Comparison of ENCODE assay signal across 22 cellular contexts in the genomic region with DNA sequence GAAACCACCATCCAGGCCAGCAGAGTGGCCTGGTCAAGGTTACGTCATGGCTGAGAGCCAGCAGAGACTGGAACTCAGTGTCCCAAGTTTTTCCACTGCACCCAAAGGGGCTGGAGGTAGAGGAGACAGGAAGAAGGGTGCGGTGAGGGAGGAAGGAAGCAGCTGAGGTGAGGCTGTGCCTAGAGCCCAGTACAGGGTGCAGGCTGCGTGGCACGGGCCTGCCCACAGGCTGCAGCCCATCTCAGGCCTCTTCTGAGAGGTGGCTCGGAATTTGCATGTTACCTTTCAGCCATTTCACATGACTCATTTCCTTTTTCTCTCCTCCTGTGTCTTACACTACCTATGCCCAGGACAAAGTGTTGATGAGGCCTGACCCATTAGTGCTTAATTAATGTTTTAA. TPM values are rescaled to one million over a fixed set of nuclear protein-coding genes. Genes with fewer than 3 reads are reported as not detected.
A peak's percentile ranks its signal among the peaks of the same experiment; 100 is the strongest.
DNase-seq lines count a peak whose midpoint lies in the region; ATAC-seq and TF ChIP-seq lines count a peak whose summit lies in the region.
"Had no signal": no experiment of that assay in that cellular context is flagged by ENCODE, and none has a peak within 500 bp of the region (broad histone marks: within the 10 kb centered on the region; RNA-seq: fewer than 3 reads in every experiment).

No MANE protein-coding gene starts in this region.

- no peaks in the 10 kb centered on the region for H3K27me3 Mint-ChIP-seq in activated CD4-positive, alpha-beta T cell treated with anti-CD3 and anti-CD28 coated beads for 36 hours
- no peaks in the 10 kb centered on the region for H3K27me3 Mint-ChIP-seq in CD4-positive, CD25-positive, alpha-beta regulatory T cell
- no peaks in the 10 kb centered on the region for H3K27me3 Mint-ChIP-seq in T-helper 17 cell
- H3K27me3 Mint-ChIP-seq: CD8-positive, alpha-beta memory T cell had no signal

- H3K4me1 Mint-ChIP-seq in activated CD4-positive, alpha-beta T cell treated with anti-CD3 and anti-CD28 coated beads for 36 hours: peaks cover 44% of the 10 kb centered on the region
- peaks cover 3 to 59% (median 22%) of the 10 kb centered on the region in 4 donors for H3K4me1 Mint-ChIP-seq in CD4-positive, CD25-positive, alpha-beta regulatory T cell
- H3K4me1 Mint-ChIP-seq in T-helper 17 cell: peaks cover 46% of the 10 kb centered on the region

- H3K27ac Mint-ChIP-seq in activated CD4-positive, alpha-beta T cell treated with anti-CD3 and anti-CD28 coated beads for 36 hours: peak overlapping the region; percentile 3
- peak overlapping the region; percentile 14 to 69 (median 31) for H3K27ac Mint-ChIP-seq in CD4-positive, CD25-positive, alpha-beta regulatory T cell
- peak overlapping the region; percentile 66 for H3K27ac Mint-ChIP-seq in T-helper 17 cell
- H3K27ac Mint-ChIP-seq: GM23338 had no signal

- H3K9me3 Mint-ChIP-seq in activated CD4-positive, alpha-beta T cell treated with anti-CD3 and anti-CD28 coated beads for 36 hours (ENCODE audit: low read depth): peaks cover 2% of the 10 kb centered on the region
- peaks cover 0 to 2% (median 0%) of the 10 kb centered on the region in 7 donors for H3K9me3 Mint-ChIP-seq in CD4-positive, CD25-positive, alpha-beta regulatory T cell
- H3K9me3 Mint-ChIP-seq: CD8-positive, alpha-beta memory T cell; GM23338 had no signal

- H3K27ac ChIP-seq in CD4-positive, CD25-positive, alpha-beta regulatory T cell (ENCODE audit: insufficient read depth, low read length, poor library complexity, severe bottlenecking): no peak overlapping the region
- H3K27ac ChIP-seq: 22Rv1, BLaER1, SJSA1 had no signal

- no peaks in the 10 kb centered on the region for H3K36me3 Mint-ChIP-seq in activated CD4-positive, alpha-beta T cell treated with anti-CD3 and anti-CD28 coated beads for 36 hours (ENCODE audit: low read depth)
- H3K36me3 Mint-ChIP-seq in CD4-positive, CD25-positive, alpha-beta regulatory T cell: no peaks in the 10 kb centered on the region
- peaks cover 7% of the 10 kb centered on the region for H3K36me3 Mint-ChIP-seq in T-helper 17 cell (ENCODE audit: low read depth)
- H3K36me3 Mint-ChIP-seq: CD8-positive, alpha-beta memory T cell had no signal

- DNase-seq in activated CD4-positive, alpha-beta T cell treated with anti-CD3 and anti-CD28 coated beads for 36 hours: no peak
- no peak for DNase-seq in activated CD4-positive, alpha-beta T cell treated with anti-CD3 and anti-CD28 coated beads for 1 hour
- DNase-seq in CD4-positive, CD25-positive, alpha-beta regulatory T cell: no peak
- DNase-seq in T-helper 17 cell (no peak), mucosa of descending colon (no peak), NCI-H128 (lab: John Stamatoyannopoulos, UW; ENCODE audit: unreplicated experiment) (no peak)
- DNase-seq in stimulated activated naive CD4-positive, alpha-beta T cell treated with Interleukin-2 at 50 U/mL for 16 hours (lab: John Stamatoyannopoulos, UW): no peak
- DNase-seq: ACHN; CD8-positive, alpha-beta memory T cell; DMS153; GDM1; IMR-90; NCI-H1417; NCI-H187; NCI-H2107; NCI-H526 treated with DMSO at 0.1 percent for 48 hours had no signal

- no peak overlapping the region for H3K4me3 Mint-ChIP-seq in activated CD4-positive, alpha-beta T cell treated with anti-CD3 and anti-CD28 coated beads for 36 hours
- no peak overlapping the region for H3K4me3 Mint-ChIP-seq in CD4-positive, CD25-positive, alpha-beta regulatory T cell
- H3K4me3 Mint-ChIP-seq in T-helper 17 cell: peak overlapping the region; percentile 12
- H3K4me3 Mint-ChIP-seq: GM23338 had no signal

- intact Hi-C loops in activated CD4-positive, alpha-beta T cell treated with anti-CD3 and anti-CD28 coated beads for 36 hours (cut with DNase I, micrococcal nuclease): no loop called here
- intact Hi-C loops in mucosa of descending colon (cut with DNase I, micrococcal nuclease): no loop called here

- H3K9me3 ChIP-seq in CD4-positive, CD25-positive, alpha-beta regulatory T cell (ENCODE audit: control insufficient read depth in 2 of 2, low read length in 2 of 2): no peaks in the 10 kb centered on the region
- H3K9me3 ChIP-seq in T-helper 17 cell (ENCODE audit: control insufficient read depth, low read length, poor library complexity, severe bottlenecking) (no peaks in the 10 kb centered on the region), mucosa of descending colon (no peaks in the 10 kb centered on the region)
- H3K9me3 ChIP-seq: BLaER1, HAP-1, SJSA1 had no signal

- no peak for ATAC-seq in activated CD4-positive, alpha-beta T cell treated with anti-CD3 and anti-CD28 coated beads for 36 hours
- ATAC-seq in CD4-positive, CD25-positive, alpha-beta regulatory T cell (ENCODE audit: low read depth in 2 of 2): no peak
- ATAC-seq in T-helper 17 cell (no peak), mucosa of descending colon (peak; percentile 13), HG03135 (IDR thresholded peaks at IDR 0.05; ENCODE audit: unreplicated experiment) (no peak)
- ATAC-seq: GM23338 had no signal

- no peaks in the 10 kb centered on the region for H3K36me3 ChIP-seq in CD4-positive, CD25-positive, alpha-beta regulatory T cell (ENCODE audit: control insufficient read depth, insufficient read depth, low read length)
- H3K36me3 ChIP-seq in mucosa of descending colon (ENCODE audit: low read depth): no peaks in the 10 kb centered on the region
- H3K36me3 ChIP-seq: BLaER1, HAP-1, SJSA1 had no signal

- POLR2A ChIA-PET in activated CD4-positive, alpha-beta T cell treated with anti-CD3 and anti-CD28 coated beads for 36 hours (lab: Charles Lee): no interaction called here

- CTCF ChIA-PET in activated CD4-positive, alpha-beta T cell treated with anti-CD3 and anti-CD28 coated beads for 36 hours (lab: Charles Lee): interaction anchor here (1.1 to 1.6 kb wide), 2 partner anchors 24 to 188 kb away, joined by 3 read pairs; no protein-coding TSS in a partner anchor

- H3K27me3 ChIP-seq in CD4-positive, CD25-positive, alpha-beta regulatory T cell (ENCODE audit: control insufficient read depth, insufficient read depth, low read length): no peaks in the 10 kb centered on the region
- H3K27me3 ChIP-seq: BLaER1, SJSA1 had no signal

- H3K4me3 ChIP-seq in CD4-positive, CD25-positive, alpha-beta regulatory T cell (ENCODE audit: low read depth, low read length): no peak overlapping the region
- no peak overlapping the region for H3K4me3 ChIP-seq in mucosa of descending colon
- H3K4me3 ChIP-seq: BLaER1, GM23338, HAP-1, SJSA1 had no signal

- TF ChIP-seq CTCF in mucosa of descending colon (IDR thresholded peaks at IDR 0.05): no peak

- H3K4me1 ChIP-seq in CD4-positive, CD25-positive, alpha-beta regulatory T cell (ENCODE audit: control insufficient read depth, insufficient read depth, low read length, poor library complexity, severe bottlenecking): peaks cover 8% of the 10 kb centered on the region
- H3K4me1 ChIP-seq in mucosa of descending colon (ENCODE audit: low read depth): no peaks in the 10 kb centered on the region
- H3K4me1 ChIP-seq: HAP-1, SJSA1 had no signal

RNA-seq across cellular contexts. Expression of a gene that starts 13.7 kb away (rescaled TPM):
- 10 to 100 TPM; 49.4 to 67.5 TPM for total RNA-seq in activated CD4-positive, alpha-beta T cell treated with anti-CD3 and anti-CD28 coated beads for 36 hours
- total RNA-seq in CD4-positive, CD25-positive, alpha-beta regulatory T cell: 105 TPM
- 100 to 1,000 TPM; 101 to 143 (median 129) TPM for polyA plus RNA-seq in CD4-positive, CD25-positive, alpha-beta regulatory T cell
- total RNA-seq in T-helper 17 cell (100 to 1,000 TPM; 187 to 205 TPM), mucosa of descending colon (100 to 1,000 TPM in 2 of 3 donors, 10 to 100 TPM in 1; 73.8 to 158 (median 138) TPM)
- total RNA-seq: SJSA1 had no signal
- polyA plus RNA-seq: IMR-90 had no signal

Comparison
In these comparisons a context has a peak if more than half of its experiments do, and no peak if none do; other contexts are left out.
1. H3K27ac Mint-ChIP-seq: peak in every context shown above with its lines; median percentile 66 in T-helper 17 cell; 31 in CD4-positive, CD25-positive, alpha-beta regulatory T cell; 3 in activated CD4-positive, alpha-beta T cell treated with anti-CD3 and anti-CD28 coated beads for 36 hours.